ENCODE assay signal across 18 cellular contexts in genomic region chr1:114310771-114311251, GRCh38.
DNase-seq lines count a peak whose midpoint lies in the region; TF ChIP-seq lines count a peak whose summit lies in the region.
"Had no signal": no experiment of that assay in that cellular context is flagged by ENCODE, and none has a peak within 500 bp of the region (broad histone marks: within the 10 kb centered on the region; RNA-seq: fewer than 3 reads in every experiment).

No MANE protein-coding gene starts in this region.

- DNase-seq in AG09319 (ENCODE audit: extremely low read depth, low read depth), result peak; percentile 8
- peak; percentile 68 for DNase-seq in MG63
- DNase-seq in fibroblast of gingiva (ENCODE audit: low read depth), result peak; percentile 59
- DNase-seq in myocyte (ENCODE audit: low read depth), result peak; percentile 60
- no peak for DNase-seq in hypothalamus (lab: John Stamatoyannopoulos, UW)
- DNase-seq in endothelial cell (ENCODE audit: low spot score), result no peak
- DNase-seq in activated naive CD4-positive, alpha-beta T cell (lab: John Stamatoyannopoulos, UW), result no peak
- no peak for DNase-seq in NCI-H524 treated with DMSO at 0.1 percent for 48 hours (lab: John Stamatoyannopoulos, UW)
- DNase-seq: activated CD8-positive, alpha-beta memory T cell treated with anti-CD3 and anti-CD28 coated beads, Interleukin-2, amount 50 U/mL, for 4 hours; activated naive CD8-positive, alpha-beta T cell treated with anti-CD3 and anti-CD28 coated beads, Interleukin-2, amount 50 U/mL, for 24 hours; CD8-positive, alpha-beta memory T cell; head of caudate nucleus; KG1; NCI-H1694 treated with DMSO at 0.1 percent for 48 hours; NCI-H82; stimulated activated naive CD8-positive, alpha-beta T cell treated with anti-CD3 and anti-CD28 coated beads, Interleukin-15, Interleukin-2, amounts not matched to agents 100 U/mL and 50 U/mL, for 24 hours had no signal

- H3K4me1 Mint-ChIP-seq in endothelial cell (ENCODE audit: unreplicated experiment), result no peaks in the 10 kb centered on the region
- H3K4me1 Mint-ChIP-seq: activated naive CD8-positive, alpha-beta T cell treated with anti-CD3 and anti-CD28 coated beads, Interleukin-2, amount 50 U/mL, for 24 hours had no signal

- H3K36me3 Mint-ChIP-seq in endothelial cell (ENCODE audit: low read depth, unreplicated experiment), result no peaks in the 10 kb centered on the region

- no peaks in the 10 kb centered on the region for H3K27me3 Mint-ChIP-seq in endothelial cell (ENCODE audit: unreplicated experiment)
- H3K27me3 Mint-ChIP-seq: activated naive CD8-positive, alpha-beta T cell treated with anti-CD3 and anti-CD28 coated beads, Interleukin-2, amount 50 U/mL, for 24 hours; CD8-positive, alpha-beta memory T cell had no signal

- no peaks in the 10 kb centered on the region for H3K36me3 ChIP-seq in MG63
- H3K36me3 ChIP-seq: prostate gland, SJSA1 had no signal

- no peaks in the 10 kb centered on the region for H3K9me3 Mint-ChIP-seq in endothelial cell (ENCODE audit: unreplicated experiment)

- no peak for TF ChIP-seq CTCF in AG09319 (IDR thresholded peaks at IDR 0.05; ENCODE audit: low read depth, low read length)
- TF ChIP-seq CTCF in endothelial cell (IDR thresholded peaks at IDR 0.05; ENCODE audit: unreplicated experiment), result no peak

- no peaks in the 10 kb centered on the region for H3K27me3 ChIP-seq in MG63
- H3K27me3 ChIP-seq: SJSA1 had no signal

- no peak overlapping the region for H3K4me3 Mint-ChIP-seq in endothelial cell (ENCODE audit: unreplicated experiment)
- H3K4me3 Mint-ChIP-seq: activated naive CD8-positive, alpha-beta T cell treated with anti-CD3 and anti-CD28 coated beads, Interleukin-2, amount 50 U/mL, for 24 hours; CD8-positive, alpha-beta memory T cell had no signal

- H3K9me3 ChIP-seq in MG63, result peaks cover 6% of the 10 kb centered on the region; the same call in 1 of the 2 replicates
- H3K9me3 ChIP-seq: prostate gland, SJSA1 had no signal

- H3K27ac Mint-ChIP-seq in endothelial cell (ENCODE audit: unreplicated experiment), result no peak overlapping the region
- H3K27ac Mint-ChIP-seq: activated naive CD8-positive, alpha-beta T cell treated with anti-CD3 and anti-CD28 coated beads, Interleukin-2, amount 50 U/mL, for 24 hours; CD8-positive, alpha-beta memory T cell had no signal

- H3K4me3 ChIP-seq in MG63, result no peak overlapping the region
- H3K4me3 ChIP-seq: prostate gland, SJSA1 had no signal

Comparison
In these comparisons a context has a peak if more than half of its experiments do, and no peak if none do; other contexts are left out.
1. DNase-seq: peak in AG09319 (single experiment), MG63 (single experiment), fibroblast of gingiva (single experiment) and myocyte (single experiment); none in hypothalamus (0 of 51), endothelial cell (single experiment), activated naive CD4-positive, alpha-beta T cell (0 of 4) and NCI-H524 treated with DMSO at 0.1 percent for 48 hours (single experiment).